Comparison of ENCODE assay signal across 1 cellular context in the genomic region with DNA sequence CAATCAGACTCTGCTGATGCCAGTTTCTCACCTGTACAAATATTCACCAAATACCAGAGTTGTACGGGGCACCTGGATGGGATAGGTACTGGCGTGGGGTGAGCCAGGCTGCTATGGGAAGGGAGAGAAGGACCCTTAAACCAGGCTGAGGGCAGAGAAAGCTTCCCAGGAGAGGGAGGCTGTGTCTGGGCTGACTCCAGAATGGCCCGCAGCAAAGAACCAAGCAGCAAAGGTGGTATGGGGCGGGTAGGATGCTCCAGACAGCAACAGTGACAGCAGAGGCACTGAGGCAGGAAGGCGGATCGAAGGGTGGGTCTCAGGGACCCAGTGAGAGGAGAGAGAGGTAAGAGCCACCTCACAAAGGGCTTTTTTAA.
TF ChIP-seq lines count a peak whose summit lies in the region.

No MANE protein-coding gene starts in this region.

TF ChIP-seq in SK-N-SH, 30 proteins besides CTCF, POLR2A, EP300 and RAD21 (continued from another document):
- TF ChIP-seq MEF2A (IDR thresholded peaks at IDR 0.05; ENCODE audit: borderline replicate concordance, low read depth) (no peak), GATA2 (CRISPR knock-in tag; IDR thresholded peaks at IDR 0.05) (no peak), POLR2AphosphoS5 (IDR thresholded peaks at IDR 0.05; ENCODE audit: low read depth, low read length) (no peak), FOXJ3 (CRISPR knock-in tag; IDR thresholded peaks at IDR 0.05) (no peak), RFX5 (IDR thresholded peaks at IDR 0.05; ENCODE audit: low read length) (no peak), TCF12 (IDR thresholded peaks at IDR 0.05) (no peak)
- TF ChIP-seq, protein P1, sequence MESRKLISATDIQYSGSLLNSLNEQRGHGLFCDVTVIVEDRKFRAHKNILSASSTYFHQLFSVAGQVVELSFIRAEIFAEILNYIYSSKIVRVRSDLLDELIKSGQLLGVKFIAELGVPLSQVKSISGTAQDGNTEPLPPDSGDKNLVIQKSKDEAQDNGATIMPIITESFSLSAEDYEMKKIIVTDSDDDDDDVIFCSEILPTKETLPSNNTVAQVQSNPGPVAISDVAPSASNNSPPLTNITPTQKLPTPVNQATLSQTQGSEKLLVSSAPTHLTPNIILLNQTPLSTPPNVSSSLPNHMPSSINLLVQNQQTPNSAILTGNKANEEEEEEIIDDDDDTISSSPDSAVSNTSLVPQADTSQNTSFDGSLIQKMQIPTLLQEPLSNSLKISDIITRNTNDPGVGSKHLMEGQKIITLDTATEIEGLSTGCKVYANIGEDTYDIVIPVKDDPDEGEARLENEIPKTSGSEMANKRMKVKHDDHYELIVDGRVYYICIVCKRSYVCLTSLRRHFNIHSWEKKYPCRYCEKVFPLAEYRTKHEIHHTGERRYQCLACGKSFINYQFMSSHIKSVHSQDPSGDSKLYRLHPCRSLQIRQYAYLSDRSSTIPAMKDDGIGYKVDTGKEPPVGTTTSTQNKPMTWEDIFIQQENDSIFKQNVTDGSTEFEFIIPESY (IDR thresholded peaks at IDR 0.05; ENCODE audit: borderline replicate concordance, low read depth), result no peak
- TF ChIP-seq, protein P2, sequence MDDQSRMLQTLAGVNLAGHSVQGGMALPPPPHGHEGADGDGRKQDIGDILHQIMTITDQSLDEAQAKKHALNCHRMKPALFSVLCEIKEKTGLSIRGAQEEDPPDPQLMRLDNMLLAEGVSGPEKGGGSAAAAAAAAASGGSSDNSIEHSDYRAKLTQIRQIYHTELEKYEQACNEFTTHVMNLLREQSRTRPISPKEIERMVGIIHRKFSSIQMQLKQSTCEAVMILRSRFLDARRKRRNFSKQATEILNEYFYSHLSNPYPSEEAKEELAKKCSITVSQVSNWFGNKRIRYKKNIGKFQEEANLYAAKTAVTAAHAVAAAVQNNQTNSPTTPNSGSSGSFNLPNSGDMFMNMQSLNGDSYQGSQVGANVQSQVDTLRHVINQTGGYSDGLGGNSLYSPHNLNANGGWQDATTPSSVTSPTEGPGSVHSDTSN (IDR thresholded peaks at IDR 0.05), result no peak
